Comparison of ENCODE assay signal across 21 cellular contexts in genomic region chr7:19681596-19681995, GRCh38.
"Had no signal": no experiment of that assay in that cellular context is flagged by ENCODE, and none has a peak within 500 bp of the region (broad histone marks: within the 10 kb centered on the region; RNA-seq: fewer than 3 reads in every experiment).

No MANE protein-coding gene starts in this region.

- H3K27ac ChIP-seq: KMS-11, SJSA1 had no signal

- H3K27me3 ChIP-seq: SJSA1 had no signal

- H3K4me3 ChIP-seq: SJSA1 had no signal

- DNase-seq: IMR-90, Kasumi-1, NCI-H1092, NCI-H1105 treated with DMSO at 0.1 percent for 48 hours, NCI-H1417 treated with DMSO at 0.1 percent for 48 hours, NCI-H187, NCI-H2029, NCI-H2081 treated with DMSO at 0.1 percent for 48 hours, NCI-H2171, NCI-H226, NCI-H446, NCI-H510A, NCI-H524 treated with DMSO at 0.1 percent for 48 hours, NCI-H69, NCI-H774, Right ventricle myocardium superior, RPMI8226, SIG-M5, SK-N-SH had no signal

- H3K36me3 ChIP-seq: SJSA1 had no signal

- H3K9me3 ChIP-seq: SJSA1, SK-N-SH had no signal
